In the genomic region with DNA sequence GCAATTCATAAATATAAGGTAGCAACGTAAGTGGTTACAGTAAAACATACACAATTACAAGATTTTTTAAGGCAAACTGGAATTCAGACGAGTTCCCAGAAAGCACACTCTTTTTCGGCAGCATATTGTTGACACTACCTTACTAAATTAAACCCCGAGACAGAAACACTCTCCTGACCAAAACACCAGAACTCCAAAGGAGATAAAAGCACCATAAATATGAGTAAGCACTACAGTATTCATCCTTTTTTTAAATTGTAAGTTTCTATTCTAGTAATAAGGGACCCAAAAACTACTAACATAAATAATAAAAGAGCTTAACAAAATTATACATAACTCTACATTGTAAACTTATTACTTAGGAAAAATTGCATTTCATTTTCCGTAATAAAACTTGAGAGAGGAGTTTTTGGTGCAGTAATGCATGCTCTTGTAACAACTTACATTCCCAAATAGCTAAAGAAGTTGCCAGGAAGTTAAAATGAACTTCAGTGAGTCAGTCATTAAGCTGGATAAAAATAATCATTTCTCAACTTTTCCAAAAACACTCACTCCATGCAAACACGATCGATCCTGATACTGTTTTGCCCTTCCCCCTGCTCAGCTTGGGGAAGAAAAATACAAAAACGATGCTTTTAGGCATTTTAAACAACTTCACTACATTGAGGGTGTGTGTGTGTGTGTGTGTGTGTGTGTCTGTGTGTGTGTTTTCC, we compare ENCODE assay signal across 8 cellular contexts. TPM values are rescaled to one million over a fixed set of nuclear protein-coding genes. Genes with fewer than 3 reads are reported as not detected.
DNase-seq lines count a peak whose midpoint lies in the region; TF ChIP-seq lines count a peak whose summit lies in the region.

No MANE protein-coding gene starts in this region.

- H3K4me3 ChIP-seq in GM08714 (ENCODE audit: low read length) (peak overlapping the region; percentile 97), SK-N-MC (peak overlapping the region; percentile 77), fibroblast of the aortic adventitia (ENCODE audit: low read depth, low read length) (peak overlapping the region; percentile 96), retinal pigment epithelial cell (ENCODE audit: low read length) (peak overlapping the region; percentile 89)

- no peak overlapping the region for H3K27ac ChIP-seq in SK-N-MC

- TF ChIP-seq CTCF in fibroblast of the aortic adventitia (IDR thresholded peaks at IDR 0.05; ENCODE audit: insufficient read depth, low read length), result no peak
- no peak for TF ChIP-seq CTCF in retinal pigment epithelial cell (conservative IDR thresholded peaks at IDR 0.05; ENCODE audit: low read depth, low read length)

- H3K36me3 ChIP-seq in SK-N-MC (ENCODE audit: insufficient read depth, low read length), result no peaks in the 10 kb centered on the region

- in situ Hi-C loops in KBM-7 (cut with MboI; ENCODE audit: low pct_unique_long_range_greater_than_20kb, low sequenced_read_pairs), result no loop called here

- H3K9ac ChIP-seq in SK-N-MC (ENCODE audit: insufficient read length), result no peak overlapping the region

- no peaks in the 10 kb centered on the region for H3K9me3 ChIP-seq in SK-N-MC (ENCODE audit: low read depth, low read length)

- DNase-seq in SK-N-MC (ENCODE audit: low read depth, low spot score) (no peak), fibroblast of the aortic adventitia (ENCODE audit: low read depth) (peak; percentile 69), retinal pigment epithelial cell (ENCODE audit: low read depth) (no peak), NCI-H345 (lab: John Stamatoyannopoulos, UW) (no peak), A172 (ENCODE audit: low spot score) (no peak), KBM-7 (no peak), GF-D8 (lab: John Stamatoyannopoulos, UW) (no peak)

RNA-seq across cellular contexts. Expression of a gene that starts 2.0 kb away (rescaled TPM):
- total RNA-seq in fibroblast of the aortic adventitia (ENCODE audit: low replicate concordance), result 52.2 and 198 TPM in 2 replicates
- 74.9 and 92.5 TPM in 2 replicates for total RNA-seq in A172 (2014; rRNA removed; shearing (Covaris generic))
